ENCODE assay signal across 8 cellular contexts in genomic region chr17:81386646-81387234, GRCh38. TPM values are rescaled to one million over a fixed set of nuclear protein-coding genes. Genes with fewer than 3 reads are reported as not detected.
A peak's percentile ranks its signal among the peaks of the same experiment; 100 is the strongest.
DNase-seq lines count a peak whose midpoint lies in the region; ATAC-seq and TF ChIP-seq lines count a peak whose summit lies in the region.

No MANE protein-coding gene starts in this region.

- H3K36me3 ChIP-seq in parathyroid adenoma (ENCODE audit: control insufficient read depth, insufficient read depth, low read length): no peaks in the 10 kb centered on the region

- peak overlapping the region; percentile 60 for H3K4me3 Mint-ChIP-seq in activated CD4-positive, alpha-beta memory T cell treated with anti-CD3 and anti-CD28 coated beads, Interleukin-2, amount 10 ng/mL, durations not matched to agents 7 days and 5 days

- no peaks in the 10 kb centered on the region for H3K9me3 ChIP-seq in parathyroid adenoma (ENCODE audit: control insufficient read depth, low read length)

- H3K79me2 ChIP-seq in parathyroid adenoma: no peaks in the 10 kb centered on the region

- DNase-seq in NCI-H1092 treated with DMSO at 0.1 percent for 48 hours (lab: John Stamatoyannopoulos, UW): peak; percentile 20
- DNase-seq in NCI-H1092 (lab: John Stamatoyannopoulos, UW): no peak
- no peak for DNase-seq in activated CD4-positive, alpha-beta memory T cell treated with anti-CD3 and anti-CD28 coated beads, Interleukin-2, amount 10 ng/mL, durations not matched to agents 7 days and 5 days
- peak; percentile 70 for DNase-seq in Right ventricle myocardium superior
- no peak for DNase-seq in EL

- peaks cover 12% of the 10 kb centered on the region for H3K4me1 ChIP-seq in parathyroid adenoma

- peak overlapping the region; percentile 96 for H2AFZ ChIP-seq in parathyroid adenoma

- peak overlapping the region; percentile 61 for H3K4me3 ChIP-seq in parathyroid adenoma (ENCODE audit: low read depth, low read length)

- ATAC-seq in Right ventricle myocardium superior (ENCODE audit: poor library complexity): peak; percentile 69
- no peak for ATAC-seq in HG03571 (IDR thresholded peaks at IDR 0.05; ENCODE audit: unreplicated experiment)
- ATAC-seq in GM18858 (IDR thresholded peaks at IDR 0.05; ENCODE audit: unreplicated experiment): no peak

- peak overlapping the region; percentile 80 for H3K9ac ChIP-seq in parathyroid adenoma

- no peak overlapping the region for H3K27ac Mint-ChIP-seq in activated CD4-positive, alpha-beta memory T cell treated with anti-CD3 and anti-CD28 coated beads, Interleukin-2, amount 10 ng/mL, durations not matched to agents 7 days and 5 days

- peaks cover 45% of the 10 kb centered on the region for H3K27me3 Mint-ChIP-seq in activated CD4-positive, alpha-beta memory T cell treated with anti-CD3 and anti-CD28 coated beads, Interleukin-2, amount 10 ng/mL, durations not matched to agents 7 days and 5 days

- TF ChIP-seq CTCF in parathyroid adenoma (IDR thresholded peaks at IDR 0.05): no peak

- intact Hi-C loops in Right ventricle myocardium superior (cut with DNase I): no loop called here

- H3K27me3 ChIP-seq in parathyroid adenoma (ENCODE audit: control insufficient read depth, insufficient read depth, low read length): no peaks in the 10 kb centered on the region

- POLR2A ChIA-PET in activated CD4-positive, alpha-beta memory T cell treated with anti-CD3 and anti-CD28 coated beads, Interleukin-2, amount 10 ng/mL, durations not matched to agents 7 days and 5 days (lab: Charles Lee): no interaction called here

- no peaks in the 10 kb centered on the region for H3K9me3 Mint-ChIP-seq in activated CD4-positive, alpha-beta memory T cell treated with anti-CD3 and anti-CD28 coated beads, Interleukin-2, amount 10 ng/mL, durations not matched to agents 7 days and 5 days

- H3K36me3 Mint-ChIP-seq in activated CD4-positive, alpha-beta memory T cell treated with anti-CD3 and anti-CD28 coated beads, Interleukin-2, amount 10 ng/mL, durations not matched to agents 7 days and 5 days (ENCODE audit: low read depth): no peaks in the 10 kb centered on the region

- H3K27ac ChIP-seq in parathyroid adenoma: peak overlapping the region; percentile 78

- H3K4me1 Mint-ChIP-seq in activated CD4-positive, alpha-beta memory T cell treated with anti-CD3 and anti-CD28 coated beads, Interleukin-2, amount 10 ng/mL, durations not matched to agents 7 days and 5 days: no peaks in the 10 kb centered on the region

- H3K4me2 ChIP-seq in parathyroid adenoma (ENCODE audit: low read length): peak overlapping the region; percentile 68

- CTCF ChIA-PET in activated CD4-positive, alpha-beta memory T cell treated with anti-CD3 and anti-CD28 coated beads, Interleukin-2, amount 10 ng/mL, durations not matched to agents 7 days and 5 days (lab: Charles Lee): no interaction called here

RNA-seq across cellular contexts. Expression of gene BAHCC1, which starts 8.5 kb away (rescaled TPM):
- total RNA-seq in activated CD4-positive, alpha-beta memory T cell treated with anti-CD3 and anti-CD28 coated beads, Interleukin-2, amount 10 ng/mL, durations not matched to agents 7 days and 5 days: under 1 TPM; 0.15 to 0.18 TPM
- total RNA-seq in Right ventricle myocardium superior: 8.0 TPM

Comparison
In these comparisons a context has a peak if more than half of its experiments do, and no peak if none do; other contexts are left out.
1. DNase-seq: peak in NCI-H1092 treated with DMSO at 0.1 percent for 48 hours (single experiment) and Right ventricle myocardium superior (single experiment); none in NCI-H1092 (single experiment), activated CD4-positive, alpha-beta memory T cell treated with anti-CD3 and anti-CD28 coated beads, Interleukin-2, amount 10 ng/mL, durations not matched to agents 7 days and 5 days (single experiment) and EL (single experiment).